In the genomic region with DNA sequence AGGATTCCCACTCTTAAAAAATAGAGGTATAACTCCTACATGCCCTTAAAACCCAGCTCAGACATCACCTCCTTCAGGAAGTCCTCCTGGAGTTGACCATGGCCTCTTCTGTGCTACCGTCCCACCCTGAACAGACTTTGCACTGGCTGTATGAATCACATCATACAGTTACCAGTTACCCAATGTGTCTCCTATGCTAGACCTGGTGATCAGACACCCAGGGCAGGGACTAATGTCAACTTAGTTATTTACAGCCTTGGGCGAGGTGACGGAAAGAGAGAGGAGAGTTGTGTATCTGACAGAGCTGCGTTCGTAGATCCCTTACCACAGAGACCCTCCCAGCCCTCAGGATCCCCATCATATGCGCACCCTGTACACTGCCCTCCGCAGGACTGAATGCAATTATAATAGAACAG, we compare ENCODE assay signal across 12 cellular contexts.
DNase-seq lines count a peak whose midpoint lies in the region; ATAC-seq and TF ChIP-seq lines count a peak whose summit lies in the region.
"Had no signal": no experiment of that assay in that cellular context is flagged by ENCODE, and none has a peak within 500 bp of the region (broad histone marks: within the 10 kb centered on the region; RNA-seq: fewer than 3 reads in every experiment).

No MANE protein-coding gene starts in this region.

- peaks cover 39% of the 10 kb centered on the region for H3K36me3 ChIP-seq in suprapubic skin

- 86% methylated on average over 7 of the region's 7 CpGs for WGBS in suprapubic skin

- H3K4me3 ChIP-seq in suprapubic skin: no peak overlapping the region
- H3K4me3 ChIP-seq: left ventricle myocardium inferior, SK-N-MC had no signal

- peaks cover 25% of the 10 kb centered on the region for H3K4me1 Mint-ChIP-seq in activated naive CD8-positive, alpha-beta T cell treated with anti-CD3 and anti-CD28 coated beads for 36 hours
- peaks cover 41% of the 10 kb centered on the region for H3K4me1 Mint-ChIP-seq in mesothelial cell of epicardium

- H3K27ac ChIP-seq in suprapubic skin: peak overlapping the region; percentile 65
- H3K27ac ChIP-seq: parathyroid adenoma, SK-N-MC had no signal

- no peaks in the 10 kb centered on the region for H3K27me3 Mint-ChIP-seq in activated naive CD8-positive, alpha-beta T cell treated with anti-CD3 and anti-CD28 coated beads for 36 hours
- H3K27me3 Mint-ChIP-seq in mesothelial cell of epicardium (ENCODE audit: low read depth): no peaks in the 10 kb centered on the region

- H3K9me3 Mint-ChIP-seq in activated naive CD8-positive, alpha-beta T cell treated with anti-CD3 and anti-CD28 coated beads for 36 hours: no peaks in the 10 kb centered on the region
- no peaks in the 10 kb centered on the region for H3K9me3 Mint-ChIP-seq in mesothelial cell of epicardium

- peaks cover 51% of the 10 kb centered on the region for H3K4me1 ChIP-seq in suprapubic skin
- H3K4me1 ChIP-seq: parathyroid adenoma had no signal

- H3K27me3 ChIP-seq in suprapubic skin: no peaks in the 10 kb centered on the region

- TF ChIP-seq POLR2A in suprapubic skin (IDR thresholded peaks at IDR 0.05): no peak

- no peak overlapping the region for H3K4me3 Mint-ChIP-seq in activated naive CD8-positive, alpha-beta T cell treated with anti-CD3 and anti-CD28 coated beads for 36 hours
- H3K4me3 Mint-ChIP-seq in mesothelial cell of epicardium: no peak overlapping the region

- no peak for TF ChIP-seq EP300 in suprapubic skin (IDR thresholded peaks at IDR 0.05)

- peaks cover 14% of the 10 kb centered on the region for H3K36me3 Mint-ChIP-seq in activated naive CD8-positive, alpha-beta T cell treated with anti-CD3 and anti-CD28 coated beads for 36 hours
- peaks cover 15% of the 10 kb centered on the region for H3K36me3 Mint-ChIP-seq in mesothelial cell of epicardium

- ATAC-seq in esophagus mucosa: no peak

- H3K27ac Mint-ChIP-seq in activated naive CD8-positive, alpha-beta T cell treated with anti-CD3 and anti-CD28 coated beads for 36 hours: peak overlapping the region; percentile 14
- H3K27ac Mint-ChIP-seq in mesothelial cell of epicardium: peak overlapping the region; percentile 94

- TF ChIP-seq CTCF in mesothelial cell of epicardium (IDR thresholded peaks at IDR 0.05; ENCODE audit: unreplicated experiment) (no peak), suprapubic skin (IDR thresholded peaks at IDR 0.05) (no peak)

- DNase-seq in HT-29 (ENCODE audit: low spot score) (peak; percentile 48), mesothelial cell of epicardium (ENCODE audit: low spot score in 2 of 2, unreplicated experiment in 2 of 2) (no peak), suprapubic skin (ENCODE audit: low spot score in 2 of 2) (no peak), dermis blood vessel endothelial cell (no peak)
- no peak for DNase-seq in activated naive CD8-positive, alpha-beta T cell treated with anti-CD3 and anti-CD28 coated beads for 36 hours
- no peak for DNase-seq in activated effector memory CD4-positive, alpha-beta T cell treated with Interleukin-2 at 50 U/mL for 16 hours
- DNase-seq: KG1, NCI-H1436 treated with DMSO at 0.1 percent for 48 hours had no signal

- H3K9me3 ChIP-seq in suprapubic skin: no peaks in the 10 kb centered on the region
- H3K9me3 ChIP-seq: left ventricle myocardium inferior had no signal
